Comparison of ENCODE assay signal across 8 cellular contexts in genomic region chr6:143449731-143450452, GRCh38. TPM values are rescaled to one million over a fixed set of nuclear protein-coding genes. Genes with fewer than 3 reads are reported as not detected.
DNase-seq lines count a peak whose midpoint lies in the region; ATAC-seq and TF ChIP-seq lines count a peak whose summit lies in the region.

No MANE protein-coding gene starts in this region.

- H3K27me3 ChIP-seq in WERI-Rb-1 (ENCODE audit: insufficient read depth, low read depth, severe bottlenecking): no peaks in the 10 kb centered on the region
- H3K27me3 ChIP-seq in testis: no peaks in the 10 kb centered on the region

- no peaks in the 10 kb centered on the region for H3K9me3 ChIP-seq in WERI-Rb-1 (ENCODE audit: severe bottlenecking)
- no peaks in the 10 kb centered on the region for H3K9me3 ChIP-seq in testis

- H3K4me3 Mint-ChIP-seq in IgD-negative memory B cell (peak overlapping the region; percentile 93 to 99 (median 98)), mesothelial cell of epicardium (peak overlapping the region; percentile 98)

- DNase-seq in DMS53 treated with DMSO at 0.1 percent for 48 hours (lab: John Stamatoyannopoulos, UW; ENCODE audit: unreplicated experiment) (peak; percentile 9), WERI-Rb-1 (peak; percentile 44), mesothelial cell of epicardium (ENCODE audit: low spot score in 2 of 2, unreplicated experiment in 2 of 2) (peak in 1 of 2 experiments; percentile 39), testis (peak; percentile 53), GM19240 (ENCODE audit: insufficient read length, low spot score) (no peak)
- peak; percentile 46 for DNase-seq in effector CD8-positive, alpha-beta T cell (lab: John Stamatoyannopoulos, UW)

- H3K4me1 ChIP-seq in testis: peaks cover 14% of the 10 kb centered on the region

- H3K27ac Mint-ChIP-seq in IgD-negative memory B cell (peak overlapping the region; percentile 78 to 98 (median 96)), mesothelial cell of epicardium (peak overlapping the region; percentile 98)

- peaks cover 3% of the 10 kb centered on the region; the same call in 1 of the 2 replicates for H3K36me3 ChIP-seq in WERI-Rb-1
- no peaks in the 10 kb centered on the region for H3K36me3 ChIP-seq in testis (ENCODE audit: low read depth, missing control alignments)

- H3K36me3 Mint-ChIP-seq in IgD-negative memory B cell (peaks cover 1% of the 10 kb centered on the region), mesothelial cell of epicardium (peaks cover 6% of the 10 kb centered on the region)

- H3K4me1 Mint-ChIP-seq in IgD-negative memory B cell (peaks cover 21 to 29% (median 25%) of the 10 kb centered on the region in 3 donors), mesothelial cell of epicardium (peaks cover 14% of the 10 kb centered on the region)

- intact Hi-C loops in testis (cut with DNase I; ENCODE audit: low total_unique reads): no loop called here

- H3K9me3 Mint-ChIP-seq in IgD-negative memory B cell (no peaks in the 10 kb centered on the region), mesothelial cell of epicardium (no peaks in the 10 kb centered on the region)

- H3K27me3 Mint-ChIP-seq in IgD-negative memory B cell (no peaks in the 10 kb centered on the region), mesothelial cell of epicardium (ENCODE audit: low read depth) (no peaks in the 10 kb centered on the region)

- no peak for TF ChIP-seq POLR2A in testis (IDR thresholded peaks at IDR 0.05)

- ATAC-seq in GM21390 (IDR thresholded peaks at IDR 0.05; ENCODE audit: unreplicated experiment): peak; percentile 15

- H3K27ac ChIP-seq in WERI-Rb-1 (peak overlapping the region; percentile 67), testis (peak overlapping the region; percentile 56 to 70)

- WGBS in testis, 2 donors: 3 to 4% methylated on average over 18 of the region's 18 CpGs

- no peak for TF ChIP-seq CTCF in WERI-Rb-1 (IDR thresholded peaks at IDR 0.05; ENCODE audit: low read depth, low read length)
- TF ChIP-seq CTCF in mesothelial cell of epicardium (IDR thresholded peaks at IDR 0.05; ENCODE audit: unreplicated experiment): no peak
- no peak for TF ChIP-seq CTCF in testis (IDR thresholded peaks at IDR 0.05)

- H3K4me3 ChIP-seq in WERI-Rb-1 (ENCODE audit: low read depth, low read length): peak overlapping the region; percentile 77
- peak overlapping the region; percentile 60 to 71 for H3K4me3 ChIP-seq in testis

RNA-seq across cellular contexts. Expression of gene ADAT2, which starts 0.6 kb away (rescaled TPM):
- polyA plus RNA-seq in IgD-negative memory B cell: 1.7 TPM
- total RNA-seq in mesothelial cell of epicardium: 14.2 to 16.5 TPM (median 15.2 TPM) in 3 replicates
- total RNA-seq in testis: 1 to 10 TPM; 5.7 TPM
- 3.6 TPM for polyA plus RNA-seq in testis (ENCODE audit: insufficient read depth, low read depth, low replicate concordance)

RNA-seq across cellular contexts. Expression of gene PEX3, which starts 0.7 kb away (rescaled TPM):
- polyA plus RNA-seq in IgD-negative memory B cell (17.9 TPM), testis (ENCODE audit: insufficient read depth, low read depth, low replicate concordance) (33.1 TPM)
- total RNA-seq in mesothelial cell of epicardium (20.8 to 25.2 TPM (median 21.3 TPM) in 3 replicates), testis (10 to 100 TPM; 16.6 to 22.8 TPM)
